In genomic region chr6:156781882-156782631, GRCh38 we compare ENCODE assay signal across 8 cellular contexts. TPM values are rescaled to one million over a fixed set of nuclear protein-coding genes. Genes with fewer than 3 reads are reported as not detected.
DNase-seq lines count a peak whose midpoint lies in the region; ATAC-seq and TF ChIP-seq lines count a peak whose summit lies in the region.

No MANE protein-coding gene starts in this region.

- POLR2A ChIA-PET in HEK293T (lab: Yijun Ruan, JAX) = interaction anchor here (1.1 kb wide), 1 partner anchor 45 kb away, joined by 5 read pairs; no protein-coding TSS in a partner anchor

- peaks cover 89% of the 10 kb centered on the region for H3K79me2 ChIP-seq in ACC112 (ENCODE audit: control insufficient read depth, insufficient read depth, low read length, unreplicated experiment)

- peak overlapping the region; percentile 76 for H3K27ac ChIP-seq in ACC112 (ENCODE audit: low read depth, low read length)
- H3K27ac ChIP-seq in ascending aorta = peak overlapping the region; percentile 93 to 100

- intact Hi-C loops in ascending aorta (cut with DNase I) = loop anchor here (2.0 to 5.0 kb wide), 4 partner anchors 45 to 360 kb away; no protein-coding TSS in a partner anchor

- H3K27ac Mint-ChIP-seq in memory B cell = peak overlapping the region; percentile 93

- no peaks in the 10 kb centered on the region for H3K9me3 Mint-ChIP-seq in memory B cell

- H3K27me3 Mint-ChIP-seq in memory B cell = no peaks in the 10 kb centered on the region

- H3K4me1 ChIP-seq in ACC112 (ENCODE audit: control insufficient read depth, insufficient read depth, low read length, unreplicated experiment) (peaks cover 11% of the 10 kb centered on the region), ascending aorta (peaks cover 0 to 27% of the 10 kb centered on the region in 2 donors)

- H3K27me3 ChIP-seq in ACC112 (ENCODE audit: insufficient read depth, low read length) (no peaks in the 10 kb centered on the region), ascending aorta (no peaks in the 10 kb centered on the region)

- no peak for DNase-seq in HEK293T (ENCODE audit: extremely low spot score)
- no peak for DNase-seq in ascending aorta (ENCODE audit: low spot score in 2 of 2)
- no peak for DNase-seq in memory B cell (ENCODE audit: low spot score in 2 of 2)
- no peak for DNase-seq in stimulated activated CD4-positive, alpha-beta T cell treated with anti-CD3 and anti-CD28 coated beads, Interleukin-2, amount 100 ng/mL, for 24 hours
- no peak for DNase-seq in AG20443 (ENCODE audit: low spot score)

- ATAC-seq in memory B cell (ENCODE audit: low read depth) (no peak), GM18517 (IDR thresholded peaks at IDR 0.05; ENCODE audit: unreplicated experiment) (no peak), GM21381 (IDR thresholded peaks at IDR 0.05; ENCODE audit: unreplicated experiment) (no peak)

- H3K36me3 ChIP-seq in ACC112 (ENCODE audit: insufficient read depth, low read length) (no peaks in the 10 kb centered on the region), ascending aorta (no peaks in the 10 kb centered on the region)

- H3K4me1 Mint-ChIP-seq in memory B cell = peaks cover 32% of the 10 kb centered on the region

- no peak overlapping the region for H2AFZ ChIP-seq in ACC112 (ENCODE audit: low read length, unreplicated experiment)

- peak overlapping the region; percentile 90 for H3K4me3 Mint-ChIP-seq in memory B cell

- H3K4me3 ChIP-seq in ACC112 (ENCODE audit: low read depth, low read length) = peak overlapping the region; percentile 89
- H3K4me3 ChIP-seq in ascending aorta = peak overlapping the region; percentile 76 to 99

- no peak for TF ChIP-seq CTCF in ascending aorta (IDR thresholded peaks at IDR 0.05)

- H3K9me3 ChIP-seq in ascending aorta = no peaks in the 10 kb centered on the region

- CTCF ChIA-PET in HEK293T (lab: Yijun Ruan, JAX) = no interaction called here

- peaks cover 9% of the 10 kb centered on the region for H3K36me3 Mint-ChIP-seq in memory B cell

TF ChIP-seq in HEK293T, 16 proteins besides CTCF, POLR2A, EP300 and RAD21:
- TF ChIP-seq CTBP1 (IDR thresholded peaks at IDR 0.05; ENCODE audit: borderline replicate concordance) = no peak
- peak; percentile 98 for TF ChIP-seq ZNF384 (IDR thresholded peaks at IDR 0.05)

RNA-seq across cellular contexts. Expression of gene ARID1B, which starts 4.9 kb away (rescaled TPM):
- total RNA-seq in ascending aorta = 97.9 TPM
